ENCODE assay signal across 8 cellular contexts in the genomic region with DNA sequence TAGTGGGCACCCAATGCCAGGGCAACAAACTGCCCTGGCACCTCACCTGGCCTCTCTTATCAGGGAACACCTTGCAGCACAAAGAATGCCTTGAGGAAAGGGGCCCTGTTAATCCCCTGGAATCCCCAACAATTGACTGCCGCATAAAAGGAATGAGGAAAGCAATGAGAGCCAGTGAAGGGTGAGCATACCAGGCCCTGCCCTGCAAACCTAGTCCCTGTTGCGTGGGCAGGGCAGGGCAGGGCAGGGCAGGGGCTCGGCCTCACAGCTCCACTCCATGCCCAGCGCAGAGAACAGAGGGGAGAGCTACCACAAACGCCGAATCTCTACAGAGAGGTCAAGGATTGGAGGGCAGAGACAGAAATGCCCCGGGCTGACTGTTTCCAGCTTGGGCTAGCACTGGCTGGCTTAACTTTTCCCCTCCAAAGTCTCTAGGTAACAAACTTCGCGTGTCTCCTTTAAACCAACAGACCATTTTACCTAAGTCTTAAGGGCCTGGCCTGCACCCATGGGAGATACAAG. TPM values are rescaled to one million over a fixed set of nuclear protein-coding genes. Genes with fewer than 3 reads are reported as not detected.
A peak's percentile ranks its signal among the peaks of the same experiment; 100 is the strongest.
DNase-seq lines count a peak whose midpoint lies in the region; ATAC-seq, FAIRE-seq and TF ChIP-seq lines count a peak whose summit lies in the region.

No MANE protein-coding gene starts in this region.

- TF ChIP-seq EP300 in HepG2 (IDR thresholded peaks at IDR 0.05; ENCODE audit: low read depth in 2 of 2, low read length in 2 of 2) (no peak), HepG2 (CRISPR knock-in tag; IDR thresholded peaks at IDR 0.05; ENCODE audit: borderline replicate concordance) (no peak)

- FAIRE-seq in bronchial epithelial cell (lab: Jason Lieb, UNC) (no peak), HepG2 (lab: Jason Lieb, UNC) (no peak), HTR-8/SVneo (lab: Jason Lieb, UNC) (no peak)

- no peaks in the 10 kb centered on the region for H4K20me1 ChIP-seq in HepG2 (ENCODE audit: insufficient read depth, low read length)

- no peak for TF ChIP-seq RAD21 in HepG2 (CRISPR knock-in tag; IDR thresholded peaks at IDR 0.05)

- ATAC-seq in HepG2 = peak; percentile 39

- WGBS in HepG2 (ENCODE audit: low lambda C conversion rate) = 7% methylated on average over 4 of the region's 9 CpGs
- 52% methylated on average over 9 of the region's 9 CpGs for WGBS in thymus

- no peaks in the 10 kb centered on the region for H3K27me3 Mint-ChIP-seq in Calu3 (ENCODE audit: unreplicated experiment)

- BruUV-seq in Calu3 (replicated peaks; lab: Mats Ljungman, UMichigan) (no TSS peak), HepG2 (replicated peaks; lab: Mats Ljungman, UMichigan) (TSS peak; percentile 45)

- peaks cover 96% of the 10 kb centered on the region for H3K36me3 Mint-ChIP-seq in Calu3 (ENCODE audit: insufficient read depth, unreplicated experiment)

- H3K36me3 ChIP-seq in bronchial epithelial cell (ENCODE audit: control insufficient read depth, insufficient read depth, low read length) (peaks cover 4% of the 10 kb centered on the region), HepG2 (replicated peaks in 1 of 2; ENCODE audit: control insufficient read depth in 1 of 2, insufficient read depth in 2 of 2, low read length in 2 of 2) (no peaks in the 10 kb centered on the region), thymus (ENCODE audit: control insufficient read depth, insufficient read depth) (peaks cover 5% of the 10 kb centered on the region)

- H3K4me2 ChIP-seq in HepG2 (ENCODE audit: low read depth, low read length) = peak overlapping the region; percentile 80

- H3K79me2 ChIP-seq in HepG2 (ENCODE audit: insufficient read depth, low read length) = peaks cover 44% of the 10 kb centered on the region

- no peak for TF ChIP-seq POLR2A in HepG2 (IDR thresholded peaks at IDR 0.05; ENCODE audit: insufficient read depth in 1 of 2, low read depth in 2 of 2, low read length in 2 of 2)

- H3K9me3 Mint-ChIP-seq in Calu3 (ENCODE audit: low read depth, unreplicated experiment) = no peaks in the 10 kb centered on the region

- TF ChIP-seq CTCF in Calu3 (IDR thresholded peaks at IDR 0.05; ENCODE audit: unreplicated experiment) (no peak), bronchial epithelial cell (IDR thresholded peaks at IDR 0.05; ENCODE audit: insufficient read depth, low read length, severe bottlenecking) (no peak), HepG2 (CRISPR knock-in tag; IDR thresholded peaks at IDR 0.05) (no peak)

- DNase-seq in Calu3 (peak; percentile 87), M059J (ENCODE audit: low read depth) (peak; percentile 17), bronchial epithelial cell (ENCODE audit: low read depth) (peak; percentile 60), HepG2 (ENCODE audit: low spot score) (peak; percentile 16), HTR-8/SVneo (ENCODE audit: insufficient read length, low spot score) (no peak), H4 (ENCODE audit: low spot score) (no peak), SIG-M5 treated with dmso at 0.1 percent for 504 hours (lab: John Stamatoyannopoulos, UW; ENCODE audit: unreplicated experiment) (no peak)

- H3K9ac ChIP-seq in HepG2 (ENCODE audit: insufficient read depth, low read depth, low read length) = peak overlapping the region; percentile 85

- peak overlapping the region; percentile 74 for H3K27ac ChIP-seq in HepG2 (ENCODE audit: extremely low read length, insufficient read depth, low read length)
- peak overlapping the region; percentile 98 for H3K27ac ChIP-seq in thymus (ENCODE audit: low read depth)

- CTCF ChIA-PET in Calu3 (lab: Charles Lee) = interaction anchor here (1.0 to 1.3 kb wide), 5 partner anchors 9 to 60 kb away, joined by 3 to 8 read pairs (median 5); no protein-coding TSS in a partner anchor
- CTCF ChIA-PET in HepG2 (lab: Yijun Ruan, JAX; ENCODE audit: low intra/inter-chr PET ratio, low total read pairs) = no interaction called here

- intact Hi-C loops in Calu3 (cut with micrococcal nuclease; ENCODE audit: unreplicated experiment) (loop anchor here (1.0 to 2.0 kb wide), 2 partner anchors 8 to 13 kb away; no protein-coding TSS in a partner anchor), HepG2 (cut with micrococcal nuclease; ENCODE audit: unreplicated experiment) (loop anchor here (10.0 kb wide), 1 partner anchor 59 kb away; no protein-coding TSS in a partner anchor)

- H3K27me3 ChIP-seq in bronchial epithelial cell (ENCODE audit: control insufficient read depth, insufficient read depth, low read length) (no peaks in the 10 kb centered on the region), HepG2 (ENCODE audit: control insufficient read depth in 1 of 2, insufficient read depth in 2 of 2, low read length in 2 of 2) (no peaks in the 10 kb centered on the region; a peak in 1 of 5 replicates), thymus (ENCODE audit: control insufficient read depth, insufficient read depth) (no peaks in the 10 kb centered on the region)

- H3K4me3 Mint-ChIP-seq in Calu3 (ENCODE audit: low read depth, unreplicated experiment) = peak overlapping the region; percentile 86

- H3K9me3 ChIP-seq in HepG2 (ENCODE audit: low read length) (no peaks in the 10 kb centered on the region), thymus (ENCODE audit: control insufficient read depth) (no peaks in the 10 kb centered on the region)

- H3K27ac Mint-ChIP-seq in Calu3 (ENCODE audit: unreplicated experiment) = peak overlapping the region; percentile 94

- peaks cover 63% of the 10 kb centered on the region for H3K4me1 Mint-ChIP-seq in Calu3 (ENCODE audit: low read depth, unreplicated experiment)

- POLR2A ChIA-PET in HepG2 (lab: Yijun Ruan, JAX) = interaction anchor here (1.0 to 1.3 kb wide), 2 partner anchors 8 to 122 kb away, joined by 3 read pairs; no protein-coding TSS in a partner anchor

- H3K4me3 ChIP-seq in bronchial epithelial cell (ENCODE audit: low read depth, low read length) = peak overlapping the region; percentile 67
- peak overlapping the region; percentile 87 to 93 (median 88) for H3K4me3 ChIP-seq in HepG2 (replicated peaks in 1 of 3; ENCODE audit: insufficient read depth in 1 of 3, low read depth in 2 of 3, low read length in 3 of 3)
- peak overlapping the region; percentile 90 for H3K4me3 ChIP-seq in thymus (ENCODE audit: low read length)

- H3K4me1 ChIP-seq in HepG2 (ENCODE audit: insufficient read depth, low read length) (peaks cover 54% of the 10 kb centered on the region), thymus (ENCODE audit: control insufficient read depth, insufficient read depth, low read length) (peaks cover 39% of the 10 kb centered on the region)

- H2AFZ ChIP-seq in HepG2 (ENCODE audit: low read length) = no peak overlapping the region

- in situ Hi-C loops in HepG2 (cut with HindIII; ENCODE audit: extremely low pct_ligation_motif_present, low pct_unique_long_range_greater_than_20kb) = no loop called here

TF ChIP-seq in HepG2, 621 proteins besides CTCF, POLR2A, EP300 and RAD21 (continues in another document):
- TF ChIP-seq ZNF607 (CRISPR knock-in tag; IDR thresholded peaks at IDR 0.05; ENCODE audit: borderline replicate concordance) (0 out of 2 replicates have a peak, but pooled peaks have one; percentile 32), HOXA3 (CRISPR knock-in tag; IDR thresholded peaks at IDR 0.05) (0 out of 2 replicates have a peak, but pooled peaks have one; percentile 19), HNRNPL (IDR thresholded peaks at IDR 0.05; ENCODE audit: low read depth, low read length) (peak; percentile 85; the same call in 1 of the 2 replicates), DNMT3B (CRISPR knock-in tag; conservative IDR thresholded peaks at IDR 0.05) (no peak), FOXK2 (IDR thresholded peaks at IDR 0.05) (no peak), ZNF598 (CRISPR knock-in tag; IDR thresholded peaks at IDR 0.05; ENCODE audit: borderline replicate concordance) (no peak), THRA (CRISPR knock-in tag; IDR thresholded peaks at IDR 0.05; ENCODE audit: borderline replicate concordance) (no peak)

RNA-seq across cellular contexts. Expression of gene ANXA11, which starts 1.1 kb away (rescaled TPM):
- 835 and 846 TPM in 2 replicates for total RNA-seq in Calu3 (2022)
- total RNA-seq in M059J (2014; rRNA removed; shearing (Covaris generic)) = 62.7 and 102 TPM in 2 replicates
- 22.1 and 31.7 TPM in 2 replicates for total RNA-seq in bronchial epithelial cell
- 51.5 and 63.3 TPM in 2 replicates for total RNA-seq in HepG2 (2016; rRNA removed; fragmentation: Illumina TruSeq; extraction: Trizol)
- total RNA-seq in HepG2 (2016; cell fraction: cytosol; rRNA removed; fragmentation: Illumina TruSeq; extraction: Trizol; ENCODE audit: low read depth) = 20.4 and 29.6 TPM in 2 replicates
- total RNA-seq in HepG2 (2016; cell fraction: insoluble cytoplasmic fraction; rRNA removed; fragmentation: Illumina TruSeq; extraction: Trizol) = 51.1 and 56.9 TPM in 2 replicates
- total RNA-seq in HepG2 (2016; cell fraction: membrane; rRNA removed; fragmentation: Illumina TruSeq; extraction: Trizol) = 45.4 and 46.0 TPM in 2 replicates
- 31.2 and 33.7 TPM in 2 replicates for total RNA-seq in HepG2 (2016; cell fraction: nucleus; rRNA removed; fragmentation: Illumina TruSeq; extraction: Trizol)
- polyA plus RNA-seq in HepG2 (2011; rRNA removed) = 27.4 and 30.6 TPM in 2 replicates
- 26.4 and 31.5 TPM in 2 replicates for polyA plus RNA-seq in HepG2 (2011; cell fraction: cytosol; rRNA removed)
- 18.5 and 22.7 TPM in 2 replicates for polyA plus RNA-seq in HepG2 (2011; cell fraction: nucleus; rRNA removed)
- 57.8 and 76.4 TPM in 2 replicates for polyA plus RNA-seq in HepG2 (2012)
- polyA plus RNA-seq in HepG2 (2016; cell fraction: cytosol; fragmentation: Illumina TruSeq; extraction: Trizol; ENCODE audit: low read depth) = 31.6 and 35.2 TPM in 2 replicates
- polyA plus RNA-seq in HepG2 (2016; cell fraction: insoluble cytoplasmic fraction; fragmentation: Illumina TruSeq; extraction: Trizol; ENCODE audit: low read depth) = 68.8 and 94.4 TPM in 2 replicates
- 63.5 and 64.4 TPM in 2 replicates for polyA plus RNA-seq in HepG2 (2016; cell fraction: membrane; fragmentation: Illumina TruSeq; extraction: Trizol; ENCODE audit: low read depth)
- 58.6 and 69.2 TPM in 2 replicates for polyA plus RNA-seq in HepG2 (2016; cell fraction: nucleus; fragmentation: Illumina TruSeq; extraction: Trizol; ENCODE audit: insufficient read depth, low read depth)
- polyA minus RNA-seq in HepG2 (2011; rRNA and poly(A)+ RNA removed; ENCODE audit: low replicate concordance) = 42.5 and 107 TPM in 2 replicates
- polyA minus RNA-seq in HepG2 (2011; cell fraction: cytosol; rRNA and poly(A)+ RNA removed) = 19.4 and 27.8 TPM in 2 replicates
- polyA minus RNA-seq in HepG2 (2011; cell fraction: nucleus; rRNA and poly(A)+ RNA removed) = 20.3 and 20.9 TPM in 2 replicates
- 152 TPM for polyA plus RNA-seq in thymus
- 51.6 and 65.3 TPM in 2 replicates for total RNA-seq in H4 (2014; rRNA removed; shearing (Covaris generic))

Comparison
In these comparisons a context has a peak if more than half of its experiments do, and no peak if none do; other contexts are left out.
1. DNase-seq: peak in Calu3 (single experiment), M059J (single experiment), bronchial epithelial cell (single experiment) and HepG2 (single experiment); none in HTR-8/SVneo (single experiment), H4 (single experiment) and SIG-M5 treated with dmso at 0.1 percent for 504 hours (single experiment).
2. Peak in every context shown above with its lines, with median percentiles within 50 percentile points of each other: H3K4me3 ChIP-seq.